In genomic region chr12:47779301-47779942, GRCh38 we compare ENCODE assay signal across 8 cellular contexts. TPM values are rescaled to one million over a fixed set of nuclear protein-coding genes. Genes with fewer than 3 reads are reported as not detected.
DNase-seq lines count a peak whose midpoint lies in the region; ATAC-seq and TF ChIP-seq lines count a peak whose summit lies in the region.

No MANE protein-coding gene starts in this region.

- TF ChIP-seq CTCF in choroid plexus epithelial cell (conservative IDR thresholded peaks at IDR 0.05; ENCODE audit: low read depth, low read length), result peak; percentile 94

- H3K9me3 Mint-ChIP-seq in activated CD4-positive, alpha-beta T cell treated with anti-CD3 and anti-CD28 coated beads for 36 hours (ENCODE audit: low read depth), result no peaks in the 10 kb centered on the region

- H3K4me3 Mint-ChIP-seq in activated CD4-positive, alpha-beta T cell treated with anti-CD3 and anti-CD28 coated beads for 36 hours, result no peak overlapping the region

- no peaks in the 10 kb centered on the region for H3K27me3 Mint-ChIP-seq in activated CD4-positive, alpha-beta T cell treated with anti-CD3 and anti-CD28 coated beads for 36 hours

- H3K4me1 Mint-ChIP-seq in activated CD4-positive, alpha-beta T cell treated with anti-CD3 and anti-CD28 coated beads for 36 hours, result peaks cover 29% of the 10 kb centered on the region

- ATAC-seq in GM18870 (IDR thresholded peaks at IDR 0.05; ENCODE audit: unreplicated experiment), result peak; percentile 73
- ATAC-seq in HG03175 (IDR thresholded peaks at IDR 0.05; ENCODE audit: unreplicated experiment), result peak; percentile 87
- ATAC-seq in activated CD4-positive, alpha-beta T cell treated with anti-CD3 and anti-CD28 coated beads for 36 hours, result peak; percentile 82

- peaks cover 13% of the 10 kb centered on the region for H3K36me3 Mint-ChIP-seq in activated CD4-positive, alpha-beta T cell treated with anti-CD3 and anti-CD28 coated beads for 36 hours (ENCODE audit: low read depth)

- H3K27ac Mint-ChIP-seq in activated CD4-positive, alpha-beta T cell treated with anti-CD3 and anti-CD28 coated beads for 36 hours, result peak overlapping the region; percentile 37

- intact Hi-C loops in activated CD4-positive, alpha-beta T cell treated with anti-CD3 and anti-CD28 coated beads for 36 hours (cut with DNase I, micrococcal nuclease), result loop anchor here (1.0 to 10.0 kb wide), 6 partner anchors 37 to 745 kb away; no protein-coding TSS in a partner anchor

- DNase-seq in AML-193 (lab: John Stamatoyannopoulos, UW), result peak; percentile 64 to 76
- peak; percentile 87 for DNase-seq in NCI-H460 (ENCODE audit: extremely low read depth, low read depth)
- DNase-seq in activated CD4-positive, alpha-beta T cell treated with anti-CD3 and anti-CD28 coated beads for 36 hours, result peak; percentile 96
- peak; percentile 91 for DNase-seq in choroid plexus epithelial cell (ENCODE audit: low read depth)
- peak; percentile 96 for DNase-seq in left kidney (ENCODE audit: low read depth, low spot score)
- DNase-seq in stimulated activated CD4-positive, alpha-beta T cell treated with anti-CD3 and anti-CD28 coated beads, TNF-alpha, amount 100 ng/mL, for 24 hours (ENCODE audit: low read depth in 3 of 3), result peak; percentile 84 to 93 (median 90)

- POLR2A ChIA-PET in activated CD4-positive, alpha-beta T cell treated with anti-CD3 and anti-CD28 coated beads for 36 hours (lab: Charles Lee), result interaction anchor here (1.2 kb wide), 1 partner anchor 29 kb away, joined by 3 read pairs; no protein-coding TSS in a partner anchor

- CTCF ChIA-PET in activated CD4-positive, alpha-beta T cell treated with anti-CD3 and anti-CD28 coated beads for 36 hours (lab: Charles Lee), result interaction anchor here (0.5 to 18.7 kb wide), 22 partner anchors 10 to 1164 kb away, joined by 3 to 449 read pairs (median 5); partner anchors contain the start of genes ENDOU, RAPGEF3 and RPAP3

- H3K4me3 ChIP-seq in choroid plexus epithelial cell (ENCODE audit: low read depth, low read length), result no peak overlapping the region

RNA-seq across cellular contexts. Expression of gene SLC48A1, which starts 6.4 kb away (rescaled TPM):
- total RNA-seq in NCI-H460 (2014; rRNA removed; shearing (Covaris generic)), result 111 and 123 TPM in 2 replicates
- polyA plus RNA-seq in NCI-H460 (2014; cell fraction: nucleus; rRNA removed), result 165 and 231 TPM in 2 replicates
- total RNA-seq in activated CD4-positive, alpha-beta T cell treated with anti-CD3 and anti-CD28 coated beads for 36 hours, result 1 to 10 TPM; 5.9 to 8.5 TPM

RNA-seq across cellular contexts. Expression of gene RAPGEF3, which starts 20.7 kb away (rescaled TPM):
- total RNA-seq in NCI-H460 (2014; rRNA removed; shearing (Covaris generic)), result 7.6 and 10.8 TPM in 2 replicates
- polyA plus RNA-seq in NCI-H460 (2014; cell fraction: nucleus; rRNA removed), result 32.5 and 34.6 TPM in 2 replicates
- under 1 TPM; 0.43 to 0.83 TPM for total RNA-seq in activated CD4-positive, alpha-beta T cell treated with anti-CD3 and anti-CD28 coated beads for 36 hours

RNA-seq across cellular contexts. Expression of gene HDAC7, which starts 40.3 kb away (rescaled TPM):
- total RNA-seq in NCI-H460 (2014; rRNA removed; shearing (Covaris generic)), result 16.5 and 17.2 TPM in 2 replicates
- 33.2 and 49.4 TPM in 2 replicates for polyA plus RNA-seq in NCI-H460 (2014; cell fraction: nucleus; rRNA removed)
- total RNA-seq in activated CD4-positive, alpha-beta T cell treated with anti-CD3 and anti-CD28 coated beads for 36 hours, result 100 to 1,000 TPM; 331 to 385 TPM

RNA-seq across cellular contexts. Expression of gene ENDOU, which starts 54.1 kb away (rescaled TPM):
- total RNA-seq in NCI-H460 (2014; rRNA removed; shearing (Covaris generic)), result 0.17 and 0.37 TPM in 2 replicates
- 0.19 TPM in 1 of 2 replicates, not detected in the other for polyA plus RNA-seq in NCI-H460 (2014; cell fraction: nucleus; rRNA removed)
- total RNA-seq in activated CD4-positive, alpha-beta T cell treated with anti-CD3 and anti-CD28 coated beads for 36 hours, result not detected

Comparison
In these comparisons a context has a peak if more than half of its experiments do, and no peak if none do; other contexts are left out.
1. RNA of gene SLC48A1, which starts 6.4 kb away (total RNA-seq): 111 to 123 TPM in NCI-H460; 5.9 to 8.5 TPM in activated CD4-positive, alpha-beta T cell treated with anti-CD3 and anti-CD28 coated beads for 36 hours; every median in the first group is over 10 times any median in the second.
2. RNA of gene HDAC7, which starts 40.3 kb away (total RNA-seq): 331 to 385 TPM in activated CD4-positive, alpha-beta T cell treated with anti-CD3 and anti-CD28 coated beads for 36 hours; 16.5 to 17.2 TPM in NCI-H460; every median in the first group is over 10 times any median in the second.
3. Peak in every context shown above with its lines, with median percentiles within 50 percentile points of each other: DNase-seq and ATAC-seq.